Comparison of ENCODE assay signal across 27 cellular contexts in the genomic region with DNA sequence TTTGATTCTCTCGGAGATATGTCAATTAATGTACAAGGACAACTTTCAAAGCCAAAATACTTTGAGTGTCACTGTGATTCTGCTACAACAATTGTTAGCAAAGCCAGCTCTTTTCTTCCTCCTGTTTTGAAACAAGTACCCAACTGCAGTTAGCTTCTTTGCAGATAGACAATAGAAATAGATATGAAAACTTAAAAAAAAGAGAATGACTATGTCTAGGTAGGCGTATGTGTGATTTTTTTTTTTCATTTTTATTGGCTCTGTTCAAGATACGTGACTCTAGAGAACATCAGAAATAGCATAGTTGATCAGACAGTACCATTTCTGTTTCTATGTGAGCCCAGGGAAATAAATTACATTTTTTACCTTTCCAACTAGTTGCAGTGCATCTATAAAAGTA.
"Had no signal": no experiment of that assay in that cellular context is flagged by ENCODE, and none has a peak within 500 bp of the region (broad histone marks: within the 10 kb centered on the region; RNA-seq: fewer than 3 reads in every experiment).

No MANE protein-coding gene starts in this region.

- DNase-seq: activated effector memory CD4-positive, alpha-beta T cell treated with anti-CD3 and anti-CD28 coated beads, Interleukin-2, amount 50 U/mL, for 16 hours; activated effector memory CD4-positive, alpha-beta T cell treated with Interleukin-2 at 50 U/mL for 16 hours; activated gamma-delta T cell; activated gamma-delta T cell treated with Interleukin-2 at 50 U/mL for 16 hours; activated naive CD4-positive, alpha-beta T cell; activated naive CD4-positive, alpha-beta T cell treated with anti-CD3 and anti-CD28 coated beads for 36 hours; activated naive CD4-positive, alpha-beta T cell treated with anti-CD3 and anti-CD28 coated beads, Interleukin-2, amount 10 ng/mL, durations not matched to agents 7 days and 5 days; activated naive CD4-positive, alpha-beta T cell treated with anti-CD3 and anti-CD28 coated beads, Interleukin-2, amount 50 U/mL, for 16 hours; activated naive CD4-positive, alpha-beta T cell treated with Interleukin-2 at 50 U/mL for 16 hours; activated naive CD8-positive, alpha-beta T cell treated with anti-CD3 and anti-CD28 coated beads for 36 hours; activated naive CD8-positive, alpha-beta T cell treated with anti-CD3 and anti-CD28 coated beads, Interleukin-2, amount 10 ng/mL, durations not matched to agents 7 days and 5 days; activated naive CD8-positive, alpha-beta T cell treated with anti-CD3 and anti-CD28 coated beads, Interleukin-2, amount 50 U/mL, for 24 hours; activated T-cell treated with anti-CD3 and anti-CD28 coated beads, Interleukin-2, amount 50 U/mL, for 1 hour; activated T-cell treated with anti-CD3 and anti-CD28 coated beads, Interleukin-2, amount 50 U/mL, for 24 hours; activated T-cell treated with anti-CD3 and anti-CD28 coated beads, Interleukin-2, amount 50 U/mL, for 4 hours; activated T-cell treated with anti-CD3 and anti-CD28 coated beads, Interleukin-2, amount 50 U/mL, for 48 hours; activated T-cell treated with anti-CD3 and anti-CD28 coated beads, Interleukin-2, amount 50 U/mL, for 72 hours; adrenal gland; amniotic stem cell; amygdala; anterior cingulate cortex; aorta; body of pancreas; brain microvascular endothelial cell; caudate nucleus; central memory CD4-positive, alpha-beta T cell; cerebellar nuclear complex had no signal
